Comparison of ENCODE assay signal across 30 cellular contexts in genomic region chr17:77070888-77071279, GRCh38.
"Had no signal": no experiment of that assay in that cellular context is flagged by ENCODE, and none has a peak within 500 bp of the region (broad histone marks: within the 10 kb centered on the region; RNA-seq: fewer than 3 reads in every experiment).

No MANE protein-coding gene starts in this region.

- H3K4me1 ChIP-seq: colonic mucosa had no signal

- DNase-seq: activated CD4-positive, alpha-beta memory T cell treated with anti-CD3 and anti-CD28 coated beads, Interleukin-2, amount 10 ng/mL, durations not matched to agents 7 days and 5 days; activated CD4-positive, alpha-beta T cell treated with anti-CD3 and anti-CD28 coated beads for 1 hour; activated CD4-positive, alpha-beta T cell treated with anti-CD3 and anti-CD28 coated beads for 4 hours; activated CD4-positive, alpha-beta T cell treated with anti-CD3 and anti-CD28 coated beads, Interleukin-2, amount 10 ng/mL, durations not matched to agents 7 days and 5 days; activated CD4-positive, alpha-beta T cell treated with anti-CD3 and anti-CD28 coated beads, Interleukin-2, amount 50 U/mL, for 4 hours; activated effector memory CD4-positive, alpha-beta T cell treated with Interleukin-2 at 50 U/mL for 16 hours; activated gamma-delta T cell treated with Interleukin-2 at 50 U/mL for 16 hours; activated naive CD4-positive, alpha-beta T cell treated with anti-CD3 and anti-CD28 coated beads, Interleukin-2, amount 50 U/mL, for 16 hours; activated naive CD4-positive, alpha-beta T cell treated with Interleukin-2 at 50 U/mL for 16 hours; activated T-cell treated with anti-CD3 and anti-CD28 coated beads, Interleukin-2, amount 50 U/mL, for 4 hours; amniotic stem cell; anterior cingulate cortex; central memory CD4-positive, alpha-beta T cell; cerebellar nuclear complex; colonic mucosa; effector CD8-positive, alpha-beta T cell; foreskin fibroblast; head of caudate nucleus; T-helper 1 cell; T-helper 2 cell had no signal

- H3K36me3 ChIP-seq: colonic mucosa had no signal

- H3K27ac ChIP-seq: colonic mucosa, epithelial cell of prostate, VCaP had no signal

- H3K9me3 ChIP-seq: colonic mucosa had no signal

- H3K4me3 ChIP-seq: colonic mucosa had no signal

- FAIRE-seq: astrocyte, endometrium, endothelial cell of umbilical vein, frontal cortex, TTC549 had no signal

- H3K27me3 ChIP-seq: colonic mucosa had no signal

- ATAC-seq: activated T-cell treated with anti-CD3 and anti-CD28 coated beads, Interleukin-2, amount 50 U/mL, for 4 hours; activated T-helper 17 cell treated with anti-CD3 and anti-CD28 coated beads, Interleukin-2, amount 50 U/mL, for 72 hours; esophagus mucosa; WTC11 had no signal
